In genomic region chr7:149831730-149832219, GRCh38 we compare ENCODE assay signal across 20 cellular contexts. TPM values are rescaled to one million over a fixed set of nuclear protein-coding genes. Genes with fewer than 3 reads are reported as not detected.
DNase-seq lines count a peak whose midpoint lies in the region; ATAC-seq and TF ChIP-seq lines count a peak whose summit lies in the region.
"Had no signal": no experiment of that assay in that cellular context is flagged by ENCODE, and none has a peak within 500 bp of the region (broad histone marks: within the 10 kb centered on the region; RNA-seq: fewer than 3 reads in every experiment).

No MANE protein-coding gene starts in this region.

- peaks cover 24% of the 10 kb centered on the region for H3K27me3 Mint-ChIP-seq in stimulated activated naive CD8-positive, alpha-beta T cell treated with anti-CD3 and anti-CD28 coated beads, Interleukin-15, amount 100 ng/mL, for 72 hours
- H3K27me3 Mint-ChIP-seq in endodermal cell (ENCODE audit: insufficient read depth) = peaks cover 31% of the 10 kb centered on the region
- H3K27me3 Mint-ChIP-seq in nephron progenitor cell (ENCODE audit: low read depth, poor library complexity) = peaks cover 35% of the 10 kb centered on the region

- H3K9me3 Mint-ChIP-seq in stimulated activated naive CD8-positive, alpha-beta T cell treated with anti-CD3 and anti-CD28 coated beads, Interleukin-15, amount 100 ng/mL, for 72 hours = no peaks in the 10 kb centered on the region
- no peaks in the 10 kb centered on the region for H3K9me3 Mint-ChIP-seq in endodermal cell
- no peaks in the 10 kb centered on the region for H3K9me3 Mint-ChIP-seq in nephron progenitor cell
- H3K9me3 Mint-ChIP-seq: IgD-negative memory B cell had no signal

- H3K27ac Mint-ChIP-seq in stimulated activated naive CD8-positive, alpha-beta T cell treated with anti-CD3 and anti-CD28 coated beads, Interleukin-15, amount 100 ng/mL, for 72 hours = peak overlapping the region; percentile 16 to 39
- H3K27ac Mint-ChIP-seq in endodermal cell = no peak overlapping the region
- H3K27ac Mint-ChIP-seq in nephron progenitor cell = peak overlapping the region; percentile 42
- H3K27ac Mint-ChIP-seq: IgD-negative memory B cell had no signal

- H3K36me3 Mint-ChIP-seq in endodermal cell (ENCODE audit: low read depth) (no peaks in the 10 kb centered on the region), nephron progenitor cell (ENCODE audit: low read depth) (no peaks in the 10 kb centered on the region)

- H3K27ac ChIP-seq in endodermal cell (ENCODE audit: low read depth, low read length) = no peak overlapping the region
- H3K27ac ChIP-seq: GM23248, PC-9, RWPE1 had no signal

- no peak overlapping the region for H3K4me3 ChIP-seq in endodermal cell (ENCODE audit: low read length)
- H3K4me3 ChIP-seq: GM23248, PC-9 had no signal

- in situ Hi-C loops in G401 (cut with HindIII; ENCODE audit: low sequenced_read_pairs) = no loop called here

- H3K27me3 ChIP-seq in endodermal cell (ENCODE audit: control insufficient read depth, insufficient read depth, low read length, poor library complexity, severe bottlenecking) = peaks cover 25% of the 10 kb centered on the region
- H3K27me3 ChIP-seq: BE2C had no signal

- H3K4me1 ChIP-seq in endodermal cell (ENCODE audit: control insufficient read depth, insufficient read depth, low read length) = no peaks in the 10 kb centered on the region

- no peak overlapping the region for H3K9ac ChIP-seq in endodermal cell (ENCODE audit: extremely low read depth, low read length, poor library complexity, severe bottlenecking)
- H3K9ac ChIP-seq: GM23248 had no signal

- H3K36me3 ChIP-seq in endodermal cell (ENCODE audit: control insufficient read depth, insufficient read depth, low read length) = no peaks in the 10 kb centered on the region
- H3K36me3 ChIP-seq: BE2C had no signal

- no peak for TF ChIP-seq CTCF in endodermal cell (conservative IDR thresholded peaks at IDR 0.05)
- TF ChIP-seq CTCF in nephron progenitor cell (IDR thresholded peaks at IDR 0.05) = no peak

- H3K4me3 Mint-ChIP-seq in stimulated activated naive CD8-positive, alpha-beta T cell treated with anti-CD3 and anti-CD28 coated beads, Interleukin-15, amount 100 ng/mL, for 72 hours = no peak overlapping the region
- H3K4me3 Mint-ChIP-seq in endodermal cell = no peak overlapping the region
- no peak overlapping the region for H3K4me3 Mint-ChIP-seq in nephron progenitor cell
- H3K4me3 Mint-ChIP-seq: IgD-negative memory B cell had no signal

- no peak for DNase-seq in stimulated activated naive CD8-positive, alpha-beta T cell treated with anti-CD3 and anti-CD28 coated beads, Interleukin-15, amount 100 ng/mL, for 72 hours
- DNase-seq in stimulated activated naive CD8-positive, alpha-beta T cell treated with anti-CD3 and anti-CD28 coated beads, Interleukin-15, Interleukin-2, amounts not matched to agents 100 U/mL and 50 U/mL, for 24 hours = no peak
- DNase-seq in endodermal cell (peak; percentile 72), nephron progenitor cell (peak; percentile 37), G401 (ENCODE audit: low spot score) (no peak)
- DNase-seq in effector CD8-positive, alpha-beta T cell (lab: John Stamatoyannopoulos, UW) = no peak
- DNase-seq: BE2C, EL, GM23248, NCI-H1694 treated with DMSO at 0.1 percent for 48 hours, NCI-H2107, NCI-H2227 treated with DMSO at 0.1 percent for 48 hours, NCI-H510A treated with DMSO at 0.1 percent for 48 hours, NCI-H748 treated with DMSO at 0.1 percent for 48 hours, PC-9, SIG-M5 had no signal

- ATAC-seq in stimulated activated naive CD8-positive, alpha-beta T cell treated with anti-CD3 and anti-CD28 coated beads, Interleukin-15, amount 100 ng/mL, for 72 hours = no peak
- ATAC-seq in stimulated activated naive CD8-positive, alpha-beta T cell treated with anti-CD3 and anti-CD28 coated beads, Interleukin-15, Interleukin-2, amounts not matched to agents 100 U/mL and 50 U/mL, for 24 hours = no peak
- ATAC-seq in HG02884 (IDR thresholded peaks at IDR 0.05; ENCODE audit: unreplicated experiment) = no peak
- ATAC-seq in GM21723 (IDR thresholded peaks at IDR 0.05; ENCODE audit: unreplicated experiment) = no peak

- no peaks in the 10 kb centered on the region for H3K9me3 ChIP-seq in endodermal cell (ENCODE audit: control insufficient read depth, low read length)
- H3K9me3 ChIP-seq: BE2C had no signal

- whole genome bisulfite sequencing in endodermal cell (ENCODE audit: insufficient coverage in 1 of 2, insufficient read length in 1 of 2), 2 experiments = 75% methylated on average over 8 of the region's 9 CpGs; no CpG with 5 or more reads in 1 of the 2 experiments

- H3K4me1 Mint-ChIP-seq in stimulated activated naive CD8-positive, alpha-beta T cell treated with anti-CD3 and anti-CD28 coated beads, Interleukin-15, amount 100 ng/mL, for 72 hours = peaks cover 15% of the 10 kb centered on the region
- peaks cover 3% of the 10 kb centered on the region for H3K4me1 Mint-ChIP-seq in endodermal cell
- H3K4me1 Mint-ChIP-seq in nephron progenitor cell = peaks cover 53% of the 10 kb centered on the region

RNA-seq across cellular contexts. Expression of gene ZNF862, which starts 6.4 kb away (rescaled TPM):
- total RNA-seq in endodermal cell = 10 to 100 TPM in 1 of 2 donors, 1 to 10 TPM in 1; 8.3 to 15.6 TPM
- 8.8 TPM for polyA plus RNA-seq in endodermal cell (2013, experiment 1 of 2)
- 8.9 TPM for polyA plus RNA-seq in endodermal cell (2013, experiment 2 of 2)
- 1.8 and 2.2 TPM in 2 replicates for total RNA-seq in G401 (2014; rRNA removed; shearing (Covaris generic))

RNA-seq across cellular contexts. Expression of gene ATP6V0E2, which starts 42.0 kb away (rescaled TPM):
- total RNA-seq in endodermal cell = 10 to 100 TPM; 15.3 to 16.1 TPM
- polyA plus RNA-seq in endodermal cell (2013, experiment 1 of 2) = 30.6 TPM
- 28.9 TPM for polyA plus RNA-seq in endodermal cell (2013, experiment 2 of 2)
- 35.1 and 73.1 TPM in 2 replicates for total RNA-seq in G401 (2014; rRNA removed; shearing (Covaris generic))

RNA-seq across cellular contexts. Expression of gene ZNF467, which starts 58.4 kb away (rescaled TPM):
- total RNA-seq in endodermal cell = 1 to 10 TPM in 1 of 2 donors, under 1 TPM in 1; 0.91 to 2.5 TPM
- polyA plus RNA-seq in endodermal cell (2013, experiment 1 of 2) = 6.0 TPM
- polyA plus RNA-seq in endodermal cell (2013, experiment 2 of 2) = 5.3 TPM
- 7.9 and 9.8 TPM in 2 replicates for total RNA-seq in G401 (2014; rRNA removed; shearing (Covaris generic))
- total RNA-seq: GM23248 had no signal
- polyA plus RNA-seq: GM23248, IgD-negative memory B cell had no signal

Comparison
In these comparisons a context has a peak if more than half of its experiments do, and no peak if none do; other contexts are left out.
1. DNase-seq: peak in endodermal cell (single experiment) and nephron progenitor cell (single experiment); none in stimulated activated naive CD8-positive, alpha-beta T cell treated with anti-CD3 and anti-CD28 coated beads, Interleukin-15, amount 100 ng/mL, for 72 hours (0 of 2), stimulated activated naive CD8-positive, alpha-beta T cell treated with anti-CD3 and anti-CD28 coated beads, Interleukin-15, Interleukin-2, amounts not matched to agents 100 U/mL and 50 U/mL, for 24 hours (single experiment), effector CD8-positive, alpha-beta T cell (single experiment) and G401 (single experiment).